In genomic region chr12:3128498-3129293, GRCh38 we compare ENCODE assay signal across 17 cellular contexts.
"Had no signal": no experiment of that assay in that cellular context is flagged by ENCODE, and none has a peak within 500 bp of the region (broad histone marks: within the 10 kb centered on the region; RNA-seq: fewer than 3 reads in every experiment).

No MANE protein-coding gene starts in this region.

- H3K27ac ChIP-seq: coronary artery, esophagus muscularis mucosa, pancreas, vagina had no signal

- H3K27ac Mint-ChIP-seq: progenitor cell of endocrine pancreas; stimulated activated memory B cell treated with anti-CD40 and anti-IgM and Interleukin-4, amounts not matched to agents 10 μg/mL and 1 μg/mL and 100 μg/mL, for 72 hours had no signal

- ATAC-seq: gastrocnemius medialis; heart right ventricle; pancreas; right cardiac atrium; stimulated activated memory B cell treated with anti-CD40 and anti-IgM and Interleukin-4, amounts not matched to agents 10 μg/mL and 1 μg/mL and 100 μg/mL, for 72 hours had no signal

- H3K36me3 Mint-ChIP-seq: stimulated activated memory B cell treated with anti-CD40 and anti-IgM and Interleukin-4, amounts not matched to agents 10 μg/mL and 1 μg/mL and 100 μg/mL, for 72 hours had no signal

- H3K4me3 Mint-ChIP-seq: neural crest cell; stimulated activated memory B cell treated with anti-CD40 and anti-IgM and Interleukin-4, amounts not matched to agents 10 μg/mL and 1 μg/mL and 100 μg/mL, for 72 hours; stimulated activated naive CD8-positive, alpha-beta T cell treated with anti-CD3 and anti-CD28 coated beads, Interleukin-15, Interleukin-2, amounts not matched to agents 100 ng/mL and 50 ng/mL, for 24 hours had no signal

- H3K27me3 ChIP-seq: esophagus muscularis mucosa, gastrocnemius medialis, pancreas, tibial artery, upper lobe of left lung, vagina had no signal

- H3K4me3 ChIP-seq: coronary artery, esophagus muscularis mucosa, gastrocnemius medialis, heart right ventricle, pancreas, tibial artery, upper lobe of left lung, vagina had no signal

- H3K4me1 ChIP-seq: pancreas had no signal

- H3K27me3 Mint-ChIP-seq: progenitor cell of endocrine pancreas had no signal

- DNase-seq: effector CD4-positive, alpha-beta T cell; gastrocnemius medialis; heart right ventricle; hypothalamus; kidney glomerular epithelial cell; pancreas; right cardiac atrium; stimulated activated CD4-positive, alpha-beta T cell treated with anti-CD3 and anti-CD28 coated beads, Interleukin-4, amount 100 ng/mL, for 24 hours; tibial artery; upper lobe of left lung had no signal

- H3K36me3 ChIP-seq: esophagus muscularis mucosa, gastrocnemius medialis, heart right ventricle, pancreas, tibial artery, upper lobe of left lung, vagina had no signal

- H3K9me3 ChIP-seq: gastrocnemius medialis, pancreas, upper lobe of left lung, vagina had no signal
